Comparison of ENCODE assay signal across 9 cellular contexts in the genomic region with DNA sequence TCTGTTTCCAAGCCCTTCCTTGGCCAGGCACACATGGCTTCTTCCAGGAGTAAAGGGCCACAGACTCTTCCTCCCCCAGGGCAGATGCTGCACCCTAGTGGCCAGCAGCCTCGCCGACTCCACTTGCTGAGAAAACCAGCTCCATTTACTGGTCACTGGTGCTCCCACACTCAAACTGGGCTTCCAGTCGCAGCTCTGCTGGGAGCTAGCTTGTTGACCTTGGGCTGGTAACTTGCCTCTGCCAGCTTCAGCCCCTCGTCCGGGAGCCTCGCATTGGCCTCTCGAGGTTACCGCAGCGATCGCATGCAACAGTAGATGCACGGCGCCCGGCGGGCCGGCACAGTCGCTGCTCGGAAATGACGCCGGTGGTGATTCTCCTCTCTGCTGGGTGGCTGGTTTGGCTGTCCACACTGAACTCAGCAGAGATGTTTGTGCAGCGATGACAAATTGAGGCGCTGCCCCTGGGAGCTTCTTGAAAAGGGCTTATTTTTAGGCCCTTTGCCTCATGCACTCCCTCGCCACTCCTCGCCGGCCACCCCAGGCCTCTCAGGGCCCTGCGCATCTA.
DNase-seq lines count a peak whose midpoint lies in the region; ATAC-seq, FAIRE-seq and TF ChIP-seq lines count a peak whose summit lies in the region.
"Had no signal": no experiment of that assay in that cellular context is flagged by ENCODE, and none has a peak within 500 bp of the region (broad histone marks: within the 10 kb centered on the region; RNA-seq: fewer than 3 reads in every experiment).

No MANE protein-coding gene starts in this region.

- no peak for FAIRE-seq in urothelium cell line (lab: Jason Lieb, UNC)
- FAIRE-seq: A204.1 had no signal

- H3K9ac ChIP-seq in KMS-11: no peak overlapping the region

- peaks cover 28% of the 10 kb centered on the region for H3K4me1 Mint-ChIP-seq in nephron progenitor cell

- H3K36me3 ChIP-seq in KMS-11 (ENCODE audit: insufficient read depth): peaks cover 3% of the 10 kb centered on the region; the same call in 1 of the 2 replicates

- H3K27ac Mint-ChIP-seq in nephron progenitor cell: no peak overlapping the region

- no peak overlapping the region for H3K4me3 Mint-ChIP-seq in nephron progenitor cell

- H3K4me1 ChIP-seq in KMS-11 (ENCODE audit: low read depth, poor library complexity, severe bottlenecking): peaks cover 7% of the 10 kb centered on the region

- TF ChIP-seq CTCF in KMS-11 (conservative IDR thresholded peaks at IDR 0.05; ENCODE audit: low read depth, low read length) (peak; percentile 75), epithelial cell of esophagus (IDR thresholded peaks at IDR 0.05; ENCODE audit: insufficient read depth, low read depth, low read length, missing control alignments) (peak; percentile 72), nephron progenitor cell (IDR thresholded peaks at IDR 0.05) (peak; percentile 46)

- no peaks in the 10 kb centered on the region for H4K20me1 ChIP-seq in KMS-11 (ENCODE audit: insufficient read depth)

- H2AFZ ChIP-seq in KMS-11 (ENCODE audit: low read depth): no peak overlapping the region

- DNase-seq in DMS153 treated with DMSO at 0.1 percent for 48 hours (lab: John Stamatoyannopoulos, UW; ENCODE audit: unreplicated experiment): peak; percentile 3
- no peak for DNase-seq in DMS153 (lab: John Stamatoyannopoulos, UW)
- peak; percentile 63 to 66 for DNase-seq in activated CD4-positive, alpha-beta T cell treated with anti-CD3 and anti-CD28 coated beads, Interleukin-2, amount 50 U/mL, for 48 hours
- peak; percentile 66 for DNase-seq in epithelial cell of esophagus (ENCODE audit: low read depth)
- peak; percentile 29 for DNase-seq in nephron progenitor cell
- peak; percentile 65 for DNase-seq in urothelium cell line (ENCODE audit: low spot score)

- H3K36me3 Mint-ChIP-seq in nephron progenitor cell (ENCODE audit: low read depth): peaks cover 30% of the 10 kb centered on the region

- no peaks in the 10 kb centered on the region for H3K27me3 ChIP-seq in KMS-11 (ENCODE audit: insufficient read depth, low read depth)

- H3K4me3 ChIP-seq in KMS-11 (IDR thresholded peaks at IDR 0.05; ENCODE audit: insufficient read depth, low read depth, low read length) (no peak overlapping the region), epithelial cell of esophagus (ENCODE audit: low read length) (no peak overlapping the region)

- H3K4me2 ChIP-seq in KMS-11: no peak overlapping the region

- peaks cover 3% of the 10 kb centered on the region for H3K27me3 Mint-ChIP-seq in nephron progenitor cell (ENCODE audit: low read depth, poor library complexity)

- ATAC-seq in GM19395 (IDR thresholded peaks at IDR 0.05; ENCODE audit: unreplicated experiment): no peak

- H3K79me2 ChIP-seq in KMS-11 (ENCODE audit: insufficient read depth, low read depth): no peaks in the 10 kb centered on the region

- H3K9me3 Mint-ChIP-seq in nephron progenitor cell: no peaks in the 10 kb centered on the region

- no peak overlapping the region for H3K27ac ChIP-seq in KMS-11
